1 cellular context compared by ENCODE assay signal in genomic region chr22:37242395-37242918, GRCh38.
A peak's percentile ranks its signal among the peaks of the same experiment; 100 is the strongest.
TF ChIP-seq lines count a peak whose summit lies in the region.

No MANE protein-coding gene starts in this region.

TF ChIP-seq in HepG2, 621 proteins besides CTCF, POLR2A, EP300 and RAD21:
- no peak for TF ChIP-seq CSRNP1 (CRISPR knock-in tag; IDR thresholded peaks at IDR 0.05)
- no peak for TF ChIP-seq MIER3 (CRISPR knock-in tag; IDR thresholded peaks at IDR 0.05; ENCODE audit: borderline replicate concordance)
- no peak for TF ChIP-seq ZEB1 (IDR thresholded peaks at IDR 0.05; ENCODE audit: insufficient replicate concordance, low read depth)
- TF ChIP-seq, protein P1, sequence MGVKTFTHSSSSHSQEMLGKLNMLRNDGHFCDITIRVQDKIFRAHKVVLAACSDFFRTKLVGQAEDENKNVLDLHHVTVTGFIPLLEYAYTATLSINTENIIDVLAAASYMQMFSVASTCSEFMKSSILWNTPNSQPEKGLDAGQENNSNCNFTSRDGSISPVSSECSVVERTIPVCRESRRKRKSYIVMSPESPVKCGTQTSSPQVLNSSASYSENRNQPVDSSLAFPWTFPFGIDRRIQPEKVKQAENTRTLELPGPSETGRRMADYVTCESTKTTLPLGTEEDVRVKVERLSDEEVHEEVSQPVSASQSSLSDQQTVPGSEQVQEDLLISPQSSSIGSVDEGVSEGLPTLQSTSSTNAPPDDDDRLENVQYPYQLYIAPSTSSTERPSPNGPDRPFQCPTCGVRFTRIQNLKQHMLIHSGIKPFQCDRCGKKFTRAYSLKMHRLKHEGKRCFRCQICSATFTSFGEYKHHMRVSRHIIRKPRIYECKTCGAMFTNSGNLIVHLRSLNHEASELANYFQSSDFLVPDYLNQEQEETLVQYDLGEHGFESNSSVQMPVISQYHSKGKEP (CRISPR knock-in tag; IDR thresholded peaks at IDR 0.05) = no peak
- no peak for TF ChIP-seq NRL (CRISPR knock-in tag; IDR thresholded peaks at IDR 0.05; ENCODE audit: borderline replicate concordance)
- 0 out of 2 replicates have a peak, but pooled peaks have one; percentile 45 for TF ChIP-seq ZNF652 (CRISPR knock-in tag; IDR thresholded peaks at IDR 0.05; ENCODE audit: borderline replicate concordance, low read depth)
- TF ChIP-seq SP1 (IDR thresholded peaks at IDR 0.05) = no peak
- no peak for TF ChIP-seq SP1 (CRISPR knock-in tag; IDR thresholded peaks at IDR 0.05)
- TF ChIP-seq GABPA (IDR thresholded peaks at IDR 0.05; ENCODE audit: low read depth, low read length) = no peak
- 0 out of 2 replicates have a peak, but pooled peaks have one; percentile 23 for TF ChIP-seq GABPA (CRISPR knock-in tag; IDR thresholded peaks at IDR 0.05; ENCODE audit: low read depth)
- no peak for TF ChIP-seq RFXAP (CRISPR knock-in tag; IDR thresholded peaks at IDR 0.05; ENCODE audit: borderline replicate concordance)
- TF ChIP-seq, protein P2, sequence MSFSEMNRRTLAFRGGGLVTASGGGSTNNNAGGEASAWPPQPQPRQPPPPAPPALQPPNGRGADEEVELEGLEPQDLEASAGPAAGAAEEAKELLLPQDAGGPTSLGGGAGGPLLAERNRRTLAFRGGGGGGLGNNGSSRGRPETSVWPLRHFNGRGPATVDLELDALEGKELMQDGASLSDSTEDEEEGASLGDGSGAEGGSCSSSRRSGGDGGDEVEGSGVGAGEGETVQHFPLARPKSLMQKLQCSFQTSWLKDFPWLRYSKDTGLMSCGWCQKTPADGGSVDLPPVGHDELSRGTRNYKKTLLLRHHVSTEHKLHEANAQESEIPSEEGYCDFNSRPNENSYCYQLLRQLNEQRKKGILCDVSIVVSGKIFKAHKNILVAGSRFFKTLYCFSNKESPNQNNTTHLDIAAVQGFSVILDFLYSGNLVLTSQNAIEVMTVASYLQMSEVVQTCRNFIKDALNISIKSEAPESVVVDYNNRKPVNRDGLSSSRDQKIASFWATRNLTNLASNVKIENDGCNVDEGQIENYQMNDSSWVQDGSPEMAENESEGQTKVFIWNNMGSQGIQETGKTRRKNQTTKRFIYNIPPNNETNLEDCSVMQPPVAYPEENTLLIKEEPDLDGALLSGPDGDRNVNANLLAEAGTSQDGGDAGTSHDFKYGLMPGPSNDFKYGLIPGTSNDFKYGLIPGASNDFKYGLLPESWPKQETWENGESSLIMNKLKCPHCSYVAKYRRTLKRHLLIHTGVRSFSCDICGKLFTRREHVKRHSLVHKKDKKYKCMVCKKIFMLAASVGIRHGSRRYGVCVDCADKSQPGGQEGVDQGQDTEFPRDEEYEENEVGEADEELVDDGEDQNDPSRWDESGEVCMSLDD (CRISPR knock-in tag; IDR thresholded peaks at IDR 0.05; ENCODE audit: borderline replicate concordance) = no peak
- TF ChIP-seq ZNF770 (CRISPR knock-in tag; IDR thresholded peaks at IDR 0.05) = no peak
TF ChIP-seq in HepG2: peak in this region for 2.
